ENCODE assay signal across 18 cellular contexts in the genomic region with DNA sequence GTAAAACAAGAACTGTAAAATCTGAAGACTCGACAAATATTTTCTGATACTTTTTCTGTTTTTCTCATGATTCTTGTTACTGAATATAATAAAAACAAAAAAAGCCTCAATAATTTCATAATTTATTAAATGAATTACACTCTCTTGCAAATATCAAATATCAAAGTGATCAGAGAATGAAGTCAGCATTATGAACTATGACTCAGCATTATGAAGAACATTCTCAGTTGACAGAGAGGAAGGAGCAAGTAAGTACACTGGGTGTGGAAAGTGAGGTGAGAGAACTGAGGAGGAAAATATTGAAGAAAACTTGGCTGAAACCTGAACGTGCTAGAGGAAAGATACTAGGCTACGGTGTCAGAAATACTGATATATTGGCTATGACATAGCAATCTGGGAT.
A peak's percentile ranks its signal among the peaks of the same experiment; 100 is the strongest.
DNase-seq lines count a peak whose midpoint lies in the region; ATAC-seq, FAIRE-seq and TF ChIP-seq lines count a peak whose summit lies in the region.
"Had no signal": no experiment of that assay in that cellular context is flagged by ENCODE, and none has a peak within 500 bp of the region (broad histone marks: within the 10 kb centered on the region; RNA-seq: fewer than 3 reads in every experiment).

No MANE protein-coding gene starts in this region.

- BruUV-seq in HepG2 (replicated peaks; lab: Mats Ljungman, UMichigan) = no TSS peak

- intact Hi-C loops in HepG2 (cut with micrococcal nuclease; ENCODE audit: unreplicated experiment) (no loop called here), right lobe of liver (cut with DNase I) (no loop called here), left ventricle myocardium inferior (cut with micrococcal nuclease) (no loop called here)

- H3K9me3 ChIP-seq in HepG2 (ENCODE audit: low read length) (no peaks in the 10 kb centered on the region), right lobe of liver (no peaks in the 10 kb centered on the region), left ventricle myocardium inferior (replicated peaks) (no peaks in the 10 kb centered on the region)
- H3K9me3 ChIP-seq: pancreas, transverse colon had no signal

- CTCF ChIA-PET in HepG2 (lab: Yijun Ruan, JAX; ENCODE audit: low intra/inter-chr PET ratio, low total read pairs) = no interaction called here

- DNase-seq in HepG2 (ENCODE audit: low spot score) = no peak
- no peak for DNase-seq in right lobe of liver
- DNase-seq in fibroblast of gingiva (ENCODE audit: low read depth) = peak; percentile 19
- no peak for DNase-seq in coronary artery (ENCODE audit: low spot score)
- DNase-seq in SHP77 treated with DMSO at 0.1 percent for 48 hours (lab: John Stamatoyannopoulos, UW) = no peak
- no peak for DNase-seq in left ventricle myocardium inferior
- DNase-seq: activated gamma-delta T cell, aorta, Kasumi-1, NCI-H1694 treated with DMSO at 0.1 percent for 48 hours, pancreas, small intestine, transverse colon had no signal

- no peaks in the 10 kb centered on the region for H3K4me1 ChIP-seq in HepG2 (ENCODE audit: insufficient read depth, low read length)
- H3K4me1 ChIP-seq in right lobe of liver = no peaks in the 10 kb centered on the region
- H3K4me1 ChIP-seq in left ventricle myocardium inferior = no peaks in the 10 kb centered on the region
- H3K4me1 ChIP-seq: pancreas, transverse colon had no signal

- TF ChIP-seq POLR2A in HepG2 (IDR thresholded peaks at IDR 0.05; ENCODE audit: insufficient read depth in 1 of 2, low read depth in 2 of 2, low read length in 2 of 2) = no peak
- no peak for TF ChIP-seq POLR2A in right lobe of liver (IDR thresholded peaks at IDR 0.05)

- H3K4me2 ChIP-seq in HepG2 (ENCODE audit: low read depth, low read length) = no peak overlapping the region

- H3K79me2 ChIP-seq in HepG2 (ENCODE audit: insufficient read depth, low read length) = no peaks in the 10 kb centered on the region

- no peaks in the 10 kb centered on the region; the same call in 1 of the 2 replicates for H4K20me1 ChIP-seq in HepG2 (ENCODE audit: insufficient read depth, low read length)

- no peak for FAIRE-seq in HepG2 (lab: Jason Lieb, UNC)
- peak; percentile 85 for FAIRE-seq in TTC549 (lab: Jason Lieb, UNC)
- FAIRE-seq: pancreas, small intestine had no signal

- in situ Hi-C loops in HepG2 (cut with HindIII; ENCODE audit: extremely low pct_ligation_motif_present, low pct_unique_long_range_greater_than_20kb) = no loop called here

- 2% methylated on average over 3 of the region's 3 CpGs for whole genome bisulfite sequencing in HepG2 (ENCODE audit: low lambda C conversion rate)
- 56% methylated on average over 3 of the region's 3 CpGs for WGBS in right lobe of liver (ENCODE audit: insufficient coverage, low coverage, low lambda C conversion rate, missing lambda C conversion rate)

- TF ChIP-seq CTCF in HepG2 (CRISPR knock-in tag; IDR thresholded peaks at IDR 0.05) = no peak
- no peak for TF ChIP-seq CTCF in right lobe of liver (IDR thresholded peaks at IDR 0.05)
- no peak for TF ChIP-seq CTCF in coronary artery (IDR thresholded peaks at IDR 0.05)
- TF ChIP-seq CTCF in left ventricle myocardium inferior (IDR thresholded peaks at IDR 0.05; ENCODE audit: borderline replicate concordance) = no peak

- no peak for TF ChIP-seq EP300 in HepG2 (IDR thresholded peaks at IDR 0.05; ENCODE audit: low read depth in 2 of 2, low read length in 2 of 2)
- TF ChIP-seq EP300 in HepG2 (CRISPR knock-in tag; IDR thresholded peaks at IDR 0.05; ENCODE audit: borderline replicate concordance) = no peak

- no peak overlapping the region for H3K9ac ChIP-seq in HepG2 (ENCODE audit: insufficient read depth, low read depth, low read length)

- H3K36me3 ChIP-seq in HepG2 (replicated peaks in 1 of 2; ENCODE audit: control insufficient read depth in 1 of 2, insufficient read depth in 2 of 2, low read length in 2 of 2) = no peaks in the 10 kb centered on the region
- H3K36me3 ChIP-seq in right lobe of liver = no peaks in the 10 kb centered on the region
- H3K36me3 ChIP-seq in left ventricle myocardium inferior = no peaks in the 10 kb centered on the region
- H3K36me3 ChIP-seq: pancreas, transverse colon had no signal

- POLR2A ChIA-PET in HepG2 (lab: Yijun Ruan, JAX) = no interaction called here

- H3K27ac ChIP-seq in HepG2 (ENCODE audit: extremely low read length, insufficient read depth, low read length) (no peak overlapping the region), right lobe of liver (no peak overlapping the region), coronary artery (no peak overlapping the region), left ventricle myocardium inferior (replicated peaks) (no peak overlapping the region)
- H3K27ac ChIP-seq: pancreas, transverse colon had no signal

- no peaks in the 10 kb centered on the region for H3K27me3 ChIP-seq in HepG2 (ENCODE audit: control insufficient read depth in 1 of 2, insufficient read depth in 2 of 2, low read length in 2 of 2)
- no peaks in the 10 kb centered on the region for H3K27me3 ChIP-seq in right lobe of liver
- H3K27me3 ChIP-seq in left ventricle myocardium inferior (ENCODE audit: low read depth) = no peaks in the 10 kb centered on the region
- H3K27me3 ChIP-seq: pancreas, transverse colon had no signal

- H3K4me3 ChIP-seq in HepG2 (replicated peaks in 1 of 3; ENCODE audit: insufficient read depth in 1 of 3, low read depth in 2 of 3, low read length in 3 of 3) = no peak overlapping the region
- H3K4me3 ChIP-seq in right lobe of liver = no peak overlapping the region
- H3K4me3 ChIP-seq in coronary artery = no peak overlapping the region
- no peak overlapping the region for H3K4me3 ChIP-seq in left ventricle myocardium inferior
- H3K4me3 ChIP-seq: pancreas, transverse colon had no signal

- ATAC-seq in HepG2 = no peak
- no peak for ATAC-seq in right lobe of liver
- no peak for ATAC-seq in HG03139 (IDR thresholded peaks at IDR 0.05; ENCODE audit: unreplicated experiment)
- ATAC-seq: activated CD4-positive, CD25-positive, alpha-beta regulatory T cell treated with anti-CD3 and anti-CD28 coated beads, Interleukin-2, amount 50 U/mL, for 24 hours; esophagus mucosa; pancreas; stimulated activated effector memory CD8-positive, alpha-beta T cell treated with anti-CD3 and anti-CD28 coated beads, Interleukin-12 subunit alpha, Interleukin-12 subunit beta, amount 100 ng/mL, for 72 hours had no signal

- H2AFZ ChIP-seq in HepG2 (ENCODE audit: low read length) = no peak overlapping the region

- TF ChIP-seq RAD21 in HepG2 (CRISPR knock-in tag; IDR thresholded peaks at IDR 0.05) = no peak

TF ChIP-seq in HepG2, 621 proteins besides CTCF, POLR2A, EP300 and RAD21:
- TF ChIP-seq MAFF (IDR thresholded peaks at IDR 0.05; ENCODE audit: low read depth, low read length) (peak; percentile 66), NFE2L2 (IDR thresholded peaks at IDR 0.05; ENCODE audit: low read length) (peak; percentile 90), ZNF740 (CRISPR knock-in tag; IDR thresholded peaks at IDR 0.05) (no peak), MAFK (conservative IDR thresholded peaks at IDR 0.05 in 1 of 2, IDR thresholded peaks at IDR 0.05 in 1 of 2; ENCODE audit: low read length in 2 of 2) (peak; percentile 39 to 78; a peak in 3 of 4 replicates)
- TF ChIP-seq, protein P1, sequence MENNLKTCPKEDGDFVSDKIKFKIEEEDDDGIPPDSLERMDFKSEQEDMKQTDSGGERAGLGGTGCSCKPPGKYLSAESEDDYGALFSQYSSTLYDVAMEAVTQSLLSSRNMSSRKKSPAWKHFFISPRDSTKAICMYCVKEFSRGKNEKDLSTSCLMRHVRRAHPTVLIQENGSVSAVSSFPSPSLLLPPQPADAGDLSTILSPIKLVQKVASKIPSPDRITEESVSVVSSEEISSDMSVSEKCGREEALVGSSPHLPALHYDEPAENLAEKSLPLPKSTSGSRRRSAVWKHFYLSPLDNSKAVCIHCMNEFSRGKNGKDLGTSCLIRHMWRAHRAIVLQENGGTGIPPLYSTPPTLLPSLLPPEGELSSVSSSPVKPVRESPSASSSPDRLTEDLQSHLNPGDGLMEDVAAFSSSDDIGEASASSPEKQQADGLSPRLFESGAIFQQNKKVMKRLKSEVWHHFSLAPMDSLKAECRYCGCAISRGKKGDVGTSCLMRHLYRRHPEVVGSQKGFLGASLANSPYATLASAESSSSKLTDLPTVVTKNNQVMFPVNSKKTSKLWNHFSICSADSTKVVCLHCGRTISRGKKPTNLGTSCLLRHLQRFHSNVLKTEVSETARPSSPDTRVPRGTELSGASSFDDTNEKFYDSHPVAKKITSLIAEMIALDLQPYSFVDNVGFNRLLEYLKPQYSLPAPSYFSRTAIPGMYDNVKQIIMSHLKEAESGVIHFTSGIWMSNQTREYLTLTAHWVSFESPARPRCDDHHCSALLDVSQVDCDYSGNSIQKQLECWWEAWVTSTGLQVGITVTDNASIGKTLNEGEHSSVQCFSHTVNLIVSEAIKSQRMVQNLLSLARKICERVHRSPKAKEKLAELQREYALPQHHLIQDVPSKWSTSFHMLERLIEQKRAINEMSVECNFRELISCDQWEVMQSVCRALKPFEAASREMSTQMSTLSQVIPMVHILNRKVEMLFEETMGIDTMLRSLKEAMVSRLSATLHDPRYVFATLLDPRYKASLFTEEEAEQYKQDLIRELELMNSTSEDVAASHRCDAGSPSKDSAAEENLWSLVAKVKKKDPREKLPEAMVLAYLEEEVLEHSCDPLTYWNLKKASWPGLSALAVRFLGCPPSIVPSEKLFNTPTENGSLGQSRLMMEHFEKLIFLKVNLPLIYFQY (CRISPR knock-in tag; IDR thresholded peaks at IDR 0.05; ENCODE audit: borderline replicate concordance) = no peak
